In the genomic region with DNA sequence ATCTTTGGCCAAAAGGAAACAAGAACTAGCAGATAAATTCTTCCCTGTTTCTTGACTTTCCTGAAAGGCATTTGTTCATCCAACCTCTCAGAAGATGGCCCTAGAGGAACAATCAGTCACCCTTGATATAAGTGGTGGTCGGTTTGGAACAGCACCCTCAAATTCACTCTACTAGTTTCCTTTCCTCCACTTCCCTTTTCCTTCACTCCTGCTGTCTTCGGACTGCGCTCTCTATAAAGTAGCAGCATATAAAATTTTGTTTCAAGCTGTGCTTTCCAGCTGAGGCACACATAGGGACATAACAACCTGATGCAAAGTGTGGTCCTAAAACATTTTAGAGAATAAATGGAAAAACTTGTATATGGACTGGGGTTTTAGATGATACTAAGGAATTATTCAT, we compare ENCODE assay signal across 1 cellular context.
TF ChIP-seq lines count a peak whose summit lies in the region.

No MANE protein-coding gene starts in this region.

TF ChIP-seq in GM23338, 12 proteins besides CTCF, POLR2A, EP300 and RAD21 (continued from another document):
- TF ChIP-seq, protein P1, sequence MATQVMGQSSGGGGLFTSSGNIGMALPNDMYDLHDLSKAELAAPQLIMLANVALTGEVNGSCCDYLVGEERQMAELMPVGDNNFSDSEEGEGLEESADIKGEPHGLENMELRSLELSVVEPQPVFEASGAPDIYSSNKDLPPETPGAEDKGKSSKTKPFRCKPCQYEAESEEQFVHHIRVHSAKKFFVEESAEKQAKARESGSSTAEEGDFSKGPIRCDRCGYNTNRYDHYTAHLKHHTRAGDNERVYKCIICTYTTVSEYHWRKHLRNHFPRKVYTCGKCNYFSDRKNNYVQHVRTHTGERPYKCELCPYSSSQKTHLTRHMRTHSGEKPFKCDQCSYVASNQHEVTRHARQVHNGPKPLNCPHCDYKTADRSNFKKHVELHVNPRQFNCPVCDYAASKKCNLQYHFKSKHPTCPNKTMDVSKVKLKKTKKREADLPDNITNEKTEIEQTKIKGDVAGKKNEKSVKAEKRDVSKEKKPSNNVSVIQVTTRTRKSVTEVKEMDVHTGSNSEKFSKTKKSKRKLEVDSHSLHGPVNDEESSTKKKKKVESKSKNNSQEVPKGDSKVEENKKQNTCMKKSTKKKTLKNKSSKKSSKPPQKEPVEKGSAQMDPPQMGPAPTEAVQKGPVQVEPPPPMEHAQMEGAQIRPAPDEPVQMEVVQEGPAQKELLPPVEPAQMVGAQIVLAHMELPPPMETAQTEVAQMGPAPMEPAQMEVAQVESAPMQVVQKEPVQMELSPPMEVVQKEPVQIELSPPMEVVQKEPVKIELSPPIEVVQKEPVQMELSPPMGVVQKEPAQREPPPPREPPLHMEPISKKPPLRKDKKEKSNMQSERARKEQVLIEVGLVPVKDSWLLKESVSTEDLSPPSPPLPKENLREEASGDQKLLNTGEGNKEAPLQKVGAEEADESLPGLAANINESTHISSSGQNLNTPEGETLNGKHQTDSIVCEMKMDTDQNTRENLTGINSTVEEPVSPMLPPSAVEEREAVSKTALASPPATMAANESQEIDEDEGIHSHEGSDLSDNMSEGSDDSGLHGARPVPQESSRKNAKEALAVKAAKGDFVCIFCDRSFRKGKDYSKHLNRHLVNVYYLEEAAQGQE (IDR thresholded peaks at IDR 0.05; ENCODE audit: unreplicated experiment) = no peak
